1 cellular context compared by ENCODE assay signal in the genomic region with DNA sequence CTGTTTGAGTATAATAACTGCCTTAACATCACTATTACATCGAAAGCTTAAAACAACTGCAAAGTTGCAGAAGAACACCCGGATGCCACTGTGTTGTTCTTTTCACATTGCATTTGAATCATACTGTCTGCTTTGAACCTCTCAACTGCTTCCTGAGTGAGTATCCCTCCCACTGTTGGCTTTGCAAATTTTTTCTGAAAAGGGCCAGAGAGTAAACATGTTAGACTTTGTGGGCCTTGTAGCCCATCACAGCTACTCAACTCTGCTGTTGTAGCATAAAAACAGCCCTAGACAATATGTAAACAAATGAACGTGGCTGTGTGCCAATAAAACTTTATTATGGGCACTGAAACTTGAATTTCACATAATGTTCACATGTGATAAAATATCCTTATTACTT.
A peak's percentile ranks its signal among the peaks of the same experiment; 100 is the strongest.
TF ChIP-seq lines count a peak whose summit lies in the region.

No MANE protein-coding gene starts in this region.

TF ChIP-seq in HepG2, 621 proteins besides CTCF, POLR2A, EP300 and RAD21 (continued from another document and continues in another):
- TF ChIP-seq, protein P1, sequence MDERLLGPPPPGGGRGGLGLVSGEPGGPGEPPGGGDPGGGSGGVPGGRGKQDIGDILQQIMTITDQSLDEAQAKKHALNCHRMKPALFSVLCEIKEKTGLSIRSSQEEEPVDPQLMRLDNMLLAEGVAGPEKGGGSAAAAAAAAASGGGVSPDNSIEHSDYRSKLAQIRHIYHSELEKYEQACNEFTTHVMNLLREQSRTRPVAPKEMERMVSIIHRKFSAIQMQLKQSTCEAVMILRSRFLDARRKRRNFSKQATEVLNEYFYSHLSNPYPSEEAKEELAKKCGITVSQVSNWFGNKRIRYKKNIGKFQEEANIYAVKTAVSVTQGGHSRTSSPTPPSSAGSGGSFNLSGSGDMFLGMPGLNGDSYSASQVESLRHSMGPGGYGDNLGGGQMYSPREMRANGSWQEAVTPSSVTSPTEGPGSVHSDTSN (CRISPR knock-in tag; IDR thresholded peaks at IDR 0.05): no peak
- TF ChIP-seq, protein P2, sequence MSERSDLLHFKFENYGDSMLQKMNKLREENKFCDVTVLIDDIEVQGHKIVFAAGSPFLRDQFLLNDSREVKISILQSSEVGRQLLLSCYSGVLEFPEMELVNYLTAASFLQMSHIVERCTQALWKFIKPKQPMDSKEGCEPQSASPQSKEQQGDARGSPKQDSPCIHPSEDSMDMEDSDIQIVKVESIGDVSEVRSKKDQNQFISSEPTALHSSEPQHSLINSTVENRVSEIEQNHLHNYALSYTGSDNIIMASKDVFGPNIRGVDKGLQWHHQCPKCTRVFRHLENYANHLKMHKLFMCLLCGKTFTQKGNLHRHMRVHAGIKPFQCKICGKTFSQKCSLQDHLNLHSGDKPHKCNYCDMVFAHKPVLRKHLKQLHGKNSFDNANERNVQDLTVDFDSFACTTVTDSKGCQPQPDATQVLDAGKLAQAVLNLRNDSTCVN (CRISPR knock-in tag; IDR thresholded peaks at IDR 0.05; ENCODE audit: borderline replicate concordance): no peak
- TF ChIP-seq HHEX (CRISPR knock-in tag; IDR thresholded peaks at IDR 0.05): no peak
- TF ChIP-seq ZFX (CRISPR knock-in tag; IDR thresholded peaks at IDR 0.05; ENCODE audit: low read depth): peak; percentile 55
- no peak for TF ChIP-seq NBN (conservative IDR thresholded peaks at IDR 0.05)
- TF ChIP-seq ZNF567 (CRISPR knock-in tag; IDR thresholded peaks at IDR 0.05; ENCODE audit: borderline replicate concordance): no peak
- TF ChIP-seq, protein P3, sequence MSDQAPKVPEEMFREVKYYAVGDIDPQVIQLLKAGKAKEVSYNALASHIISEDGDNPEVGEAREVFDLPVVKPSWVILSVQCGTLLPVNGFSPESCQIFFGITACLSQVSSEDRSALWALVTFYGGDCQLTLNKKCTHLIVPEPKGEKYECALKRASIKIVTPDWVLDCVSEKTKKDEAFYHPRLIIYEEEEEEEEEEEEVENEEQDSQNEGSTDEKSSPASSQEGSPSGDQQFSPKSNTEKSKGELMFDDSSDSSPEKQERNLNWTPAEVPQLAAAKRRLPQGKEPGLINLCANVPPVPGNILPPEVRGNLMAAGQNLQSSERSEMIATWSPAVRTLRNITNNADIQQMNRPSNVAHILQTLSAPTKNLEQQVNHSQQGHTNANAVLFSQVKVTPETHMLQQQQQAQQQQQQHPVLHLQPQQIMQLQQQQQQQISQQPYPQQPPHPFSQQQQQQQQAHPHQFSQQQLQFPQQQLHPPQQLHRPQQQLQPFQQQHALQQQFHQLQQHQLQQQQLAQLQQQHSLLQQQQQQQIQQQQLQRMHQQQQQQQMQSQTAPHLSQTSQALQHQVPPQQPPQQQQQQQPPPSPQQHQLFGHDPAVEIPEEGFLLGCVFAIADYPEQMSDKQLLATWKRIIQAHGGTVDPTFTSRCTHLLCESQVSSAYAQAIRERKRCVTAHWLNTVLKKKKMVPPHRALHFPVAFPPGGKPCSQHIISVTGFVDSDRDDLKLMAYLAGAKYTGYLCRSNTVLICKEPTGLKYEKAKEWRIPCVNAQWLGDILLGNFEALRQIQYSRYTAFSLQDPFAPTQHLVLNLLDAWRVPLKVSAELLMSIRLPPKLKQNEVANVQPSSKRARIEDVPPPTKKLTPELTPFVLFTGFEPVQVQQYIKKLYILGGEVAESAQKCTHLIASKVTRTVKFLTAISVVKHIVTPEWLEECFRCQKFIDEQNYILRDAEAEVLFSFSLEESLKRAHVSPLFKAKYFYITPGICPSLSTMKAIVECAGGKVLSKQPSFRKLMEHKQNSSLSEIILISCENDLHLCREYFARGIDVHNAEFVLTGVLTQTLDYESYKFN (CRISPR knock-in tag; conservative IDR thresholded peaks at IDR 0.05): peak; percentile 79
- peak; percentile 64; the same call in 1 of the 2 replicates for TF ChIP-seq GATAD2A (CRISPR knock-in tag; IDR thresholded peaks at IDR 0.05)
- TF ChIP-seq ZNF792 (CRISPR knock-in tag; IDR thresholded peaks at IDR 0.05): peak; percentile 48; the same call in 1 of the 2 replicates
- TF ChIP-seq SOX6 (IDR thresholded peaks at IDR 0.05): no peak
- TF ChIP-seq SOX6 (CRISPR knock-in tag; IDR thresholded peaks at IDR 0.05): peak; percentile 55
- no peak for TF ChIP-seq WIZ (CRISPR knock-in tag; IDR thresholded peaks at IDR 0.05)
- no peak for TF ChIP-seq ZNF660 (CRISPR knock-in tag; IDR thresholded peaks at IDR 0.05; ENCODE audit: borderline replicate concordance, low read depth)
- peak; percentile 75 for TF ChIP-seq SAP130 (CRISPR knock-in tag; IDR thresholded peaks at IDR 0.05; ENCODE audit: low read depth)
- peak; percentile 18; the same call in 1 of the 2 replicates for TF ChIP-seq CEBPG (CRISPR knock-in tag; IDR thresholded peaks at IDR 0.05)
- no peak for TF ChIP-seq JARID2 (CRISPR knock-in tag; IDR thresholded peaks at IDR 0.05; ENCODE audit: insufficient replicate concordance)
- TF ChIP-seq ATRX (CRISPR knock-in tag; IDR thresholded peaks at IDR 0.05; ENCODE audit: borderline replicate concordance): no peak
- TF ChIP-seq ZNF782 (CRISPR knock-in tag; IDR thresholded peaks at IDR 0.05; ENCODE audit: borderline replicate concordance): no peak
- TF ChIP-seq ZNF451 (CRISPR knock-in tag; IDR thresholded peaks at IDR 0.05): no peak
- no peak for TF ChIP-seq NFKB2 (CRISPR knock-in tag; IDR thresholded peaks at IDR 0.05; ENCODE audit: borderline replicate concordance)
- no peak for TF ChIP-seq SMARCE1 (IDR thresholded peaks at IDR 0.05; ENCODE audit: borderline replicate concordance)
- TF ChIP-seq RNF2 (conservative IDR thresholded peaks at IDR 0.05; ENCODE audit: low read depth): no peak
- TF ChIP-seq HNRNPK (IDR thresholded peaks at IDR 0.05; ENCODE audit: low read depth, low read length, poor library complexity, severe bottlenecking): no peak
- TF ChIP-seq DNMT1 (CRISPR knock-in tag; IDR thresholded peaks at IDR 0.05): no peak
- TF ChIP-seq, protein P4, sequence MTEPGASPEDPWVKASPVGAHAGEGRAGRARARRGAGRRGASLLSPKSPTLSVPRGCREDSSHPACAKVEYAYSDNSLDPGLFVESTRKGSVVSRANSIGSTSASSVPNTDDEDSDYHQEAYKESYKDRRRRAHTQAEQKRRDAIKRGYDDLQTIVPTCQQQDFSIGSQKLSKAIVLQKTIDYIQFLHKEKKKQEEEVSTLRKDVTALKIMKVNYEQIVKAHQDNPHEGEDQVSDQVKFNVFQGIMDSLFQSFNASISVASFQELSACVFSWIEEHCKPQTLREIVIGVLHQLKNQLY (CRISPR knock-in tag; IDR thresholded peaks at IDR 0.05): no peak
- TF ChIP-seq, protein P5, sequence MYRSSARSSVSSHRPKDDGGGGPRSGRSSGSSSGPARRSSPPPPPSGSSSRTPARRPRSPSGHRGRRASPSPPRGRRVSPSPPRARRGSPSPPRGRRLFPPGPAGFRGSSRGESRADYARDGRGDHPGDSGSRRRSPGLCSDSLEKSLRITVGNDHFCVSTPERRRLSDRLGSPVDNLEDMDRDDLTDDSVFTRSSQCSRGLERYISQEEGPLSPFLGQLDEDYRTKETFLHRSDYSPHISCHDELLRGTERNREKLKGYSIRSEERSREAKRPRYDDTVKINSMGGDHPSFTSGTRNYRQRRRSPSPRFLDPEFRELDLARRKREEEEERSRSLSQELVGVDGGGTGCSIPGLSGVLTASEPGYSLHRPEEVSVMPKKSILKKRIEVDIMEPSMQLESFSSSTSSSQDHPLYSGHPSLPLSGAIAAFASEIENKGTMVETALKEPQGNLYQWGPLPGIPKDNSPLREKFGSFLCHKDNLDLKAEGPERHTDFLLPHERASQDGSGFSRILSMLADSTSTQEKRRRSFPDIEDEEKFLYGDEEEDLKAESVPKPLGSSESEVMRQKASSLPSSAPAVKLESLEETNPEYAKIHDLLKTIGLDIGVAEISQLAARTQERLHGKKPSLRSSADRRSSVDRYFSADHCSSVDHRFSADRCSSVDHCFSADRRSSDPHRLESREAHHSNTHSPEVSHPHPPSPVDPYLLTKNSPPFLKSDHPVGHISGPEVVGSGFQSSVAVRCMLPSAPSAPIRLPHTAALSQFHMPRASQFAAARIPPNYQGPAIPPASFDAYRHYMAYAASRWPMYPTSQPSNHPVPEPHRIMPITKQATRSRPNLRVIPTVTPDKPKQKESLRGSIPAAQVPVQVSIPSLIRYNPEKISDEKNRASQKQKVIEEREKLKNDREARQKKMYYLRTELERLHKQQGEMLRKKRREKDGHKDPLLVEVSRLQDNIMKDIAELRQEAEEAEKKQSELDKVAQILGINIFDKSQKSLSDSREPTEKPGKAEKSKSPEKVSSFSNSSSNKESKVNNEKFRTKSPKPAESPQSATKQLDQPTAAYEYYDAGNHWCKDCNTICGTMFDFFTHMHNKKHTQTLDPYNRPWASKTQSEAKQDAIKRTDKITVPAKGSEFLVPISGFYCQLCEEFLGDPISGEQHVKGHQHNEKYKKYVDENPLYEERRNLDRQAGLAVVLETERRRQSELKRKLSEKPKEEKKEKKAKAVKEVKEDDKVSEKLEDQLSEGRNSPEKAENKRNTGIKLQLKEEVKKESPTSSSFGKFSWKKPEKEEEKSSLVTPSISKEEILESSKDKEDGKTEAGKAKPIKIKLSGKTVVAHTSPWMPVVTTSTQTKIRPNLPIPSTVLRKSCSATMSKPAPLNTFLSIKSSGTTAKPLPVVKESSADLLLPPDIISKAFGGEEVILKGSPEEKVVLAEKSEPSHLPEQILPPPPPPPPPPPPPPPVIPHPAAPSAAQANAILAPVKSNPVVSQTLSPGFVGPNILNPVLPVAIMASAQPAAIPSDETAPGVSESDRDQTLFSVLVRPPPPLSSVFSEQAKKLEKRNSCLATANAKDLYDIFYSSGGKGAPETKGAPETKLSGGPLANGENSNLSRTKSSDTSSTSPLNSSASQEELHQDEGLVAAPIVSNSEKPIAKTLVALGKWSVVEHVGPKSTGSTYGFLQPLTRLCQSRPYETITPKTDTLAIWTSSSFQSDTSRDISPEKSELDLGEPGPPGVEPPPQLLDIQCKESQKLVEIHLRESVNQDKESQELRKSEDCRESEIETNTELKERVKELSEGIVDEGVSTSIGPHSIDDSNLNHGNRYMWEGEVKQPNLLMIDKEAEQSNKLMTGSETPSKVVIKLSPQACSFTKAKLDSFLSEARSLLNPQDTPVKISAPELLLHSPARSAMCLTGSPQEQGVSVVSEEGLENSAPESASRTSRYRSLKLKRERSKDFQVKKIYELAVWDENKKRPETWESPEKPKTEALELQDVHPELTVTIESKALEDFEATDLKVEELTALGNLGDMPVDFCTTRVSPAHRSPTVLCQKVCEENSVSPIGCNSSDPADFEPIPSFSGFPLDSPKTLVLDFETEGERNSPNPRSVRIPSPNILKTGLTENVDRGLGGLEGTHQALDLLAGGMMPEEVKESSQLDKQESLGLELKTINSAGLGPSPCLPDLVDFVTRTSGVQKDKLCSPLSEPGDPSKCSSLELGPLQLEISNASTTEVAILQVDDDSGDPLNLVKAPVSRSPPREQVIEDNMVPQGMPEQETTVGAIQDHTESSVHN (CRISPR knock-in tag; IDR thresholded peaks at IDR 0.05): no peak
- no peak for TF ChIP-seq BRD4 (CRISPR knock-in tag; IDR thresholded peaks at IDR 0.05)
- no peak for TF ChIP-seq ZFP41 (CRISPR knock-in tag; IDR thresholded peaks at IDR 0.05; ENCODE audit: borderline replicate concordance)
- no peak for TF ChIP-seq ZNF879 (CRISPR knock-in tag; IDR thresholded peaks at IDR 0.05)
- no peak for TF ChIP-seq THYN1 (CRISPR knock-in tag; IDR thresholded peaks at IDR 0.05; ENCODE audit: borderline replicate concordance, low read depth)
- TF ChIP-seq, protein P6, sequence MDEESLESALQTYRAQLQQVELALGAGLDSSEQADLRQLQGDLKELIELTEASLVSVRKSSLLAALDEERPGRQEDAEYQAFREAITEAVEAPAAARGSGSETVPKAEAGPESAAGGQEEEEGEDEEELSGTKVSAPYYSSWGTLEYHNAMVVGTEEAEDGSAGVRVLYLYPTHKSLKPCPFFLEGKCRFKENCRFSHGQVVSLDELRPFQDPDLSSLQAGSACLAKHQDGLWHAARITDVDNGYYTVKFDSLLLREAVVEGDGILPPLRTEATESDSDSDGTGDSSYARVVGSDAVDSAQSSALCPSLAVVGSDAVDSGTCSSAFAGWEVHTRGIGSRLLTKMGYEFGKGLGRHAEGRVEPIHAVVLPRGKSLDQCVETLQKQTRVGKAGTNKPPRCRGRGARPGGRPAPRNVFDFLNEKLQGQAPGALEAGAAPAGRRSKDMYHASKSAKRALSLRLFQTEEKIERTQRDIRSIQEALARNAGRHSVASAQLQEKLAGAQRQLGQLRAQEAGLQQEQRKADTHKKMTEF (CRISPR knock-in tag; IDR thresholded peaks at IDR 0.05): peak; percentile 50; the same call in 1 of the 2 replicates
- no peak for TF ChIP-seq MIER3 (CRISPR knock-in tag; IDR thresholded peaks at IDR 0.05; ENCODE audit: borderline replicate concordance)
- TF ChIP-seq SP5 (CRISPR knock-in tag; IDR thresholded peaks at IDR 0.05; ENCODE audit: borderline replicate concordance, low read depth): peak; percentile 94
- no peak for TF ChIP-seq ZNF207 (IDR thresholded peaks at IDR 0.05; ENCODE audit: borderline replicate concordance)
- no peak for TF ChIP-seq ZFP36 (IDR thresholded peaks at IDR 0.05; ENCODE audit: borderline replicate concordance, low read depth, low read length, partially characterized antibody)
- no peak for TF ChIP-seq MXI1 (IDR thresholded peaks at IDR 0.05; ENCODE audit: borderline replicate concordance, low read depth, low read length)
- TF ChIP-seq ZNF615 (CRISPR knock-in tag; IDR thresholded peaks at IDR 0.05; ENCODE audit: borderline replicate concordance): no peak
- TF ChIP-seq, protein P7, sequence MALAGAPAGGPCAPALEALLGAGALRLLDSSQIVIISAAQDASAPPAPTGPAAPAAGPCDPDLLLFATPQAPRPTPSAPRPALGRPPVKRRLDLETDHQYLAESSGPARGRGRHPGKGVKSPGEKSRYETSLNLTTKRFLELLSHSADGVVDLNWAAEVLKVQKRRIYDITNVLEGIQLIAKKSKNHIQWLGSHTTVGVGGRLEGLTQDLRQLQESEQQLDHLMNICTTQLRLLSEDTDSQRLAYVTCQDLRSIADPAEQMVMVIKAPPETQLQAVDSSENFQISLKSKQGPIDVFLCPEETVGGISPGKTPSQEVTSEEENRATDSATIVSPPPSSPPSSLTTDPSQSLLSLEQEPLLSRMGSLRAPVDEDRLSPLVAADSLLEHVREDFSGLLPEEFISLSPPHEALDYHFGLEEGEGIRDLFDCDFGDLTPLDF (CRISPR knock-in tag; IDR thresholded peaks at IDR 0.05): no peak
- TF ChIP-seq FOXO1 (CRISPR knock-in tag; IDR thresholded peaks at IDR 0.05): peak; percentile 69; the same call in 1 of the 2 replicates
- TF ChIP-seq ZNF543 (CRISPR knock-in tag; IDR thresholded peaks at IDR 0.05): no peak
- TF ChIP-seq, protein P8, sequence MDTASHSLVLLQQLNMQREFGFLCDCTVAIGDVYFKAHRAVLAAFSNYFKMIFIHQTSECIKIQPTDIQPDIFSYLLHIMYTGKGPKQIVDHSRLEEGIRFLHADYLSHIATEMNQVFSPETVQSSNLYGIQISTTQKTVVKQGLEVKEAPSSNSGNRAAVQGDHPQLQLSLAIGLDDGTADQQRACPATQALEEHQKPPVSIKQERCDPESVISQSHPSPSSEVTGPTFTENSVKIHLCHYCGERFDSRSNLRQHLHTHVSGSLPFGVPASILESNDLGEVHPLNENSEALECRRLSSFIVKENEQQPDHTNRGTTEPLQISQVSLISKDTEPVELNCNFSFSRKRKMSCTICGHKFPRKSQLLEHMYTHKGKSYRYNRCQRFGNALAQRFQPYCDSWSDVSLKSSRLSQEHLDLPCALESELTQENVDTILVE (CRISPR knock-in tag; IDR thresholded peaks at IDR 0.05): 0 out of 2 replicates have a peak, but pooled peaks have one; percentile 17
- TF ChIP-seq ZNF737 (CRISPR knock-in tag; IDR thresholded peaks at IDR 0.05; ENCODE audit: borderline replicate concordance): no peak
- TF ChIP-seq, protein P9, sequence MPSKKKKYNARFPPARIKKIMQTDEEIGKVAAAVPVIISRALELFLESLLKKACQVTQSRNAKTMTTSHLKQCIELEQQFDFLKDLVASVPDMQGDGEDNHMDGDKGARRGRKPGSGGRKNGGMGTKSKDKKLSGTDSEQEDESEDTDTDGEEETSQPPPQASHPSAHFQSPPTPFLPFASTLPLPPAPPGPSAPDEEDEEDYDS (CRISPR knock-in tag; IDR thresholded peaks at IDR 0.05): 0 out of 2 replicates have a peak, but pooled peaks have one; percentile 16
